8 cellular contexts compared by ENCODE assay signal in the genomic region with DNA sequence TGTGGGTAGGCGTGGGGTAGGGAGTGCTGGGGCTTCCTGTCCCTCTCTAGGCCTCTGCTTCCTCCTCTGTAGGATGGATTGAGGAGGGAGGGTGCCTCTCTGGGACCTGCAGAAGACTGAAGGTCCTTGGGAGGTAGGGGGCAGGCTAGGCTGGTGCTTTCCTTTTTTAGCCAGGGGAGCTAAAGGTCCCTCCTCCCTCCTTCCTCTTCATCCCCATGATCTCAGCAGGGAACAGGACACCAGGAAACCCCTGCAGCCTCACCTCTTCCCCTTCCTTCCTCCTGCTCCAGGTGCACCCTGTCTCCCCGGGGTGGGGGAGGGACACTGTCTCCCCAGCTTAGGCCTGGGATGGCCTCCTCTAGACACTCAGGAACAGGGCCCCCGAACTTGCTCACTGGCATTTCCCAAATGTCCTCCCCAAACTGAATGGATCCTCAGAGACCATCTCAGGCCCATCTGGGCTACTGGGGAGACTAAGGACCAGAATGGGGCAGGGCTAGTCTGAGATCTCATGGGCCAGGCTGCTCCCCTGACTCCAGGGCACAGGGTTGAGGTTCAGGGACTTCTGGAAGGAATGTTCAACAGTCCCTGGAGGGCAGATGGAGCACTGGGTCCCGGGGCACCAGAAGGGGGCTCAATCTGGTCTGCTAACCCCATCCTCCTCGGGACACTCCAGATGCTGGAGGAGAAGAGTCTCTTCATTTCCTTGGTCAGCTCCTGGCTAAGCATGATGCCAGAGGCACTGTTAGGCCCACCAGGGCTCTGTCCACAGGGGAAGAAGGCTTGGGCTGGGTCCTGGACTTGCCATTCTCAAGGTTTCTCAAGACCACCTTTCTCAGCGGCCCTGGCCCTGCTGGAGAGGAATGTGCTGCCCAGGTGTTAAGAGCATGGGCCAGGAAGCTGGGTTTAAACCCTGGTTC. TPM values are rescaled to one million over a fixed set of nuclear protein-coding genes. Genes with fewer than 3 reads are reported as not detected.
A peak's percentile ranks its signal among the peaks of the same experiment; 100 is the strongest.
DNase-seq lines count a peak whose midpoint lies in the region; ATAC-seq and TF ChIP-seq lines count a peak whose summit lies in the region.

No MANE protein-coding gene starts in this region.

- TF ChIP-seq CTCF in ascending aorta (IDR thresholded peaks at IDR 0.05) (no peak), tibial artery (IDR thresholded peaks at IDR 0.05) (no peak)

- H3K27ac ChIP-seq in ascending aorta (peak overlapping the region in 1 of 2 donors; percentile 59), tibial artery (peak overlapping the region in 1 of 2 donors; percentile 64)

- H3K27ac Mint-ChIP-seq in memory B cell, result peak overlapping the region; percentile 97

- H3K36me3 ChIP-seq in ascending aorta (no peaks in the 10 kb centered on the region), tibial artery (no peaks in the 10 kb centered on the region)

- H3K9me3 Mint-ChIP-seq in memory B cell, result no peaks in the 10 kb centered on the region

- H3K4me1 Mint-ChIP-seq in memory B cell, result peaks cover 49% of the 10 kb centered on the region

- intact Hi-C loops in ascending aorta (cut with DNase I) (loop anchor here (2.0 kb wide), 1 partner anchor 157 kb away; the partner anchor contains the start of gene STXBP1), tibial artery (cut with DNase I; ENCODE audit: low total_unique reads) (no loop called here)

- H3K27me3 ChIP-seq in ascending aorta (no peaks in the 10 kb centered on the region), tibial artery (peaks cover 0 to 10% of the 10 kb centered on the region in 2 donors)

- H3K4me1 ChIP-seq in ascending aorta, result peaks cover 3 to 8% of the 10 kb centered on the region in 2 donors
- H3K4me1 ChIP-seq in tibial artery, result peaks cover 0 to 15% (median 10%) of the 10 kb centered on the region in 4 donors

- DNase-seq in activated effector memory CD4-positive, alpha-beta T cell treated with anti-CD3 and anti-CD28 coated beads, Interleukin-2, amount 50 U/mL, for 16 hours, result peak; percentile 70
- DNase-seq in activated effector memory CD4-positive, alpha-beta T cell treated with Interleukin-2 at 50 U/mL for 16 hours, result no peak
- DNase-seq in ascending aorta (ENCODE audit: low spot score in 2 of 2), result no peak
- no peak for DNase-seq in memory B cell (ENCODE audit: low spot score in 2 of 2)
- no peak for DNase-seq in tibial artery
- no peak for DNase-seq in hepatic stellate cell (ENCODE audit: low spot score)
- DNase-seq in NCI-H1436 (lab: John Stamatoyannopoulos, UW), result no peak

- no peak for ATAC-seq in memory B cell (ENCODE audit: low read depth)
- ATAC-seq in HG03135 (IDR thresholded peaks at IDR 0.05; ENCODE audit: unreplicated experiment), result no peak

- no peaks in the 10 kb centered on the region for H3K27me3 Mint-ChIP-seq in memory B cell

- H3K9me3 ChIP-seq in ascending aorta (no peaks in the 10 kb centered on the region), tibial artery (no peaks in the 10 kb centered on the region)

- H3K4me3 Mint-ChIP-seq in memory B cell, result peak overlapping the region; percentile 86

- H3K36me3 Mint-ChIP-seq in memory B cell, result peaks cover 19% of the 10 kb centered on the region

- H3K4me3 ChIP-seq in ascending aorta, result peak overlapping the region; percentile 62 to 64
- H3K4me3 ChIP-seq in tibial artery, result peak overlapping the region; percentile 50 to 55

RNA-seq across cellular contexts. Expression of gene SH2D3C, which starts 8.2 kb away (rescaled TPM):
- total RNA-seq in ascending aorta, result 49.5 TPM

RNA-seq across cellular contexts. Expression of gene CDK9, which starts 15.6 kb away (rescaled TPM):
- total RNA-seq in ascending aorta, result 470 TPM

RNA-seq across cellular contexts. Expression of gene FPGS, which starts 32.4 kb away (rescaled TPM):
- total RNA-seq in ascending aorta, result 286 TPM

RNA-seq across cellular contexts. Expression of gene TOR2A, which starts 35.2 kb away (rescaled TPM):
- total RNA-seq in ascending aorta, result not detected

RNA-seq across cellular contexts. Expression of gene TTC16, which starts 54.4 kb away (rescaled TPM):
- total RNA-seq in ascending aorta, result not detected
